Comparison of ENCODE assay signal across 25 cellular contexts in genomic region chr10:52391927-52392602, GRCh38.
"Had no signal": no experiment of that assay in that cellular context is flagged by ENCODE, and none has a peak within 500 bp of the region (broad histone marks: within the 10 kb centered on the region; RNA-seq: fewer than 3 reads in every experiment).

No MANE protein-coding gene starts in this region.

- H3K4me1 ChIP-seq: adrenal gland, ascending aorta, colonic mucosa, parathyroid adenoma, vagina had no signal

- H3K79me2 ChIP-seq: parathyroid adenoma had no signal

- H3K27me3 ChIP-seq: adrenal gland, ascending aorta, colonic mucosa, vagina had no signal

- H3K4me3 ChIP-seq: adrenal gland, ascending aorta, colonic mucosa, dorsolateral prefrontal cortex, vagina had no signal

- H3K27ac ChIP-seq: adrenal gland, ascending aorta, colonic mucosa, dorsolateral prefrontal cortex, parathyroid adenoma, vagina had no signal

- H3K9ac ChIP-seq: parathyroid adenoma had no signal

- H3K36me3 ChIP-seq: adrenal gland, ascending aorta, colonic mucosa, vagina had no signal

- DNase-seq: activated B cell treated with CpG ODN at 0.5 μM for 24 hours; activated CD4-positive, alpha-beta T cell treated with anti-CD3 and anti-CD28 coated beads for 36 hours; activated CD4-positive, alpha-beta T cell treated with anti-CD3 and anti-CD28 coated beads, Interleukin-2, amount 50 U/mL, for 4 hours; activated CD8-positive, alpha-beta memory T cell treated with anti-CD3 and anti-CD28 coated beads for 24 hours; activated CD8-positive, alpha-beta memory T cell treated with anti-CD3 and anti-CD28 coated beads, Interleukin-2, amount 50 U/mL, for 4 hours; activated naive CD4-positive, alpha-beta T cell; activated T-cell treated with anti-CD3 and anti-CD28 coated beads, Interleukin-2, amount 50 U/mL, for 24 hours; adrenal gland; colonic mucosa; dorsolateral prefrontal cortex; endodermal cell; foreskin melanocyte; immature natural killer cell; kidney glomerular epithelial cell; mesenchymal stem cell; nephron progenitor cell; nucleus accumbens; small intestine; T-helper 17 cell; trophoblast cell had no signal

- H3K9me3 ChIP-seq: adrenal gland, ascending aorta, colonic mucosa, vagina had no signal

- H2AFZ ChIP-seq: parathyroid adenoma had no signal

- ATAC-seq: activated CD4-positive, alpha-beta T cell treated with anti-CD3 and anti-CD28 coated beads for 36 hours; sciatic nerve; stimulated activated memory B cell treated with anti-CD40 and anti-IgM and Interleukin-4, amounts not matched to agents 10 μg/mL and 1 μg/mL and 100 μg/mL, for 72 hours; T-helper 17 cell had no signal
